1 cellular context compared by ENCODE assay signal in the genomic region with DNA sequence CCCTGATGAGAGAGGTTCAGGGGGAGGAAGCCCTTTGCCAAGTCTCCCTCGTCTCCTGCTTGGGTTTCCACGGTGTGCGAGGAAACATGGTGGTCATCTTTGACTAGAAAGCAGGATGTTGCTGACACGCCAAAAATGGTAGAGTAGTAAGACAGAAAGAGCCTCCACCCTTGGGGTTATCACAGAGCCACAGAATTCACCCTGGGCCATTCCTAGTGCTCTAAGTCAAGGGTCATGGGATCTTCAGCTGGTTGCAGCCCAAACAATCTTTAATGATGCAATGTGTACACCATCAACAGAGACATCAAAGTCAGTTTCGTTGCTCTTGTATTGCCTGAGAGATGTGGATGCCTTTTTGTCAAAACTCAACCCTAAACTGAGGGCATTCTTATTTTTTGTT.
A peak's percentile ranks its signal among the peaks of the same experiment; 100 is the strongest.
TF ChIP-seq lines count a peak whose summit lies in the region.

No MANE protein-coding gene starts in this region.

TF ChIP-seq in K562, 482 proteins besides CTCF, POLR2A, EP300 and RAD21 (continued from another document):
- TF ChIP-seq, protein P1, sequence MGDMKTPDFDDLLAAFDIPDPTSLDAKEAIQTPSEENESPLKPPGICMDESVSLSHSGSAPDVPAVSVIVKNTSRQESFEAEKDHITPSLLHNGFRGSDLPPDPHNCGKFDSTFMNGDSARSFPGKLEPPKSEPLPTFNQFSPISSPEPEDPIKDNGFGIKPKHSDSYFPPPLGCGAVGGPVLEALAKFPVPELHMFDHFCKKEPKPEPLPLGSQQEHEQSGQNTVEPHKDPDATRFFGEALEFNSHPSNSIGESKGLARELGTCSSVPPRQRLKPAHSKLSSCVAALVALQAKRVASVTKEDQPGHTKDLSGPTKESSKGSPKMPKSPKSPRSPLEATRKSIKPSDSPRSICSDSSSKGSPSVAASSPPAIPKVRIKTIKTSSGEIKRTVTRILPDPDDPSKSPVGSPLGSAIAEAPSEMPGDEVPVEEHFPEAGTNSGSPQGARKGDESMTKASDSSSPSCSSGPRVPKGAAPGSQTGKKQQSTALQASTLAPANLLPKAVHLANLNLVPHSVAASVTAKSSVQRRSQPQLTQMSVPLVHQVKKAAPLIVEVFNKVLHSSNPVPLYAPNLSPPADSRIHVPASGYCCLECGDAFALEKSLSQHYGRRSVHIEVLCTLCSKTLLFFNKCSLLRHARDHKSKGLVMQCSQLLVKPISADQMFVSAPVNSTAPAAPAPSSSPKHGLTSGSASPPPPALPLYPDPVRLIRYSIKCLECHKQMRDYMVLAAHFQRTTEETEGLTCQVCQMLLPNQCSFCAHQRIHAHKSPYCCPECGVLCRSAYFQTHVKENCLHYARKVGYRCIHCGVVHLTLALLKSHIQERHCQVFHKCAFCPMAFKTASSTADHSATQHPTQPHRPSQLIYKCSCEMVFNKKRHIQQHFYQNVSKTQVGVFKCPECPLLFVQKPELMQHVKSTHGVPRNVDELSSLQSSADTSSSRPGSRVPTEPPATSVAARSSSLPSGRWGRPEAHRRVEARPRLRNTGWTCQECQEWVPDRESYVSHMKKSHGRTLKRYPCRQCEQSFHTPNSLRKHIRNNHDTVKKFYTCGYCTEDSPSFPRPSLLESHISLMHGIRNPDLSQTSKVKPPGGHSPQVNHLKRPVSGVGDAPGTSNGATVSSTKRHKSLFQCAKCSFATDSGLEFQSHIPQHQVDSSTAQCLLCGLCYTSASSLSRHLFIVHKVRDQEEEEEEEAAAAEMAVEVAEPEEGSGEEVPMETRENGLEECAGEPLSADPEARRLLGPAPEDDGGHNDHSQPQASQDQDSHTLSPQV (IDR thresholded peaks at IDR 0.05) = 0 out of 2 replicates have a peak, but pooled peaks have one; percentile 41
- 0 out of 2 replicates have a peak, but pooled peaks have one; percentile 16 for TF ChIP-seq KLF6 (CRISPR knock-in tag; IDR thresholded peaks at IDR 0.05; ENCODE audit: borderline replicate concordance)
- 0 out of 2 replicates have a peak, but pooled peaks have one; percentile 30 for TF ChIP-seq NR4A1 (CRISPR knock-in tag; IDR thresholded peaks at IDR 0.05)
- no peak for TF ChIP-seq NR4A1 (tag; IDR thresholded peaks at IDR 0.05)
- TF ChIP-seq, protein P2, sequence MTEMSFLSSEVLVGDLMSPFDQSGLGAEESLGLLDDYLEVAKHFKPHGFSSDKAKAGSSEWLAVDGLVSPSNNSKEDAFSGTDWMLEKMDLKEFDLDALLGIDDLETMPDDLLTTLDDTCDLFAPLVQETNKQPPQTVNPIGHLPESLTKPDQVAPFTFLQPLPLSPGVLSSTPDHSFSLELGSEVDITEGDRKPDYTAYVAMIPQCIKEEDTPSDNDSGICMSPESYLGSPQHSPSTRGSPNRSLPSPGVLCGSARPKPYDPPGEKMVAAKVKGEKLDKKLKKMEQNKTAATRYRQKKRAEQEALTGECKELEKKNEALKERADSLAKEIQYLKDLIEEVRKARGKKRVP (CRISPR knock-in tag; IDR thresholded peaks at IDR 0.05) = peak; percentile 77
- no peak for TF ChIP-seq SMARCC2 (IDR thresholded peaks at IDR 0.05; ENCODE audit: low read depth)
- TF ChIP-seq, protein P3, sequence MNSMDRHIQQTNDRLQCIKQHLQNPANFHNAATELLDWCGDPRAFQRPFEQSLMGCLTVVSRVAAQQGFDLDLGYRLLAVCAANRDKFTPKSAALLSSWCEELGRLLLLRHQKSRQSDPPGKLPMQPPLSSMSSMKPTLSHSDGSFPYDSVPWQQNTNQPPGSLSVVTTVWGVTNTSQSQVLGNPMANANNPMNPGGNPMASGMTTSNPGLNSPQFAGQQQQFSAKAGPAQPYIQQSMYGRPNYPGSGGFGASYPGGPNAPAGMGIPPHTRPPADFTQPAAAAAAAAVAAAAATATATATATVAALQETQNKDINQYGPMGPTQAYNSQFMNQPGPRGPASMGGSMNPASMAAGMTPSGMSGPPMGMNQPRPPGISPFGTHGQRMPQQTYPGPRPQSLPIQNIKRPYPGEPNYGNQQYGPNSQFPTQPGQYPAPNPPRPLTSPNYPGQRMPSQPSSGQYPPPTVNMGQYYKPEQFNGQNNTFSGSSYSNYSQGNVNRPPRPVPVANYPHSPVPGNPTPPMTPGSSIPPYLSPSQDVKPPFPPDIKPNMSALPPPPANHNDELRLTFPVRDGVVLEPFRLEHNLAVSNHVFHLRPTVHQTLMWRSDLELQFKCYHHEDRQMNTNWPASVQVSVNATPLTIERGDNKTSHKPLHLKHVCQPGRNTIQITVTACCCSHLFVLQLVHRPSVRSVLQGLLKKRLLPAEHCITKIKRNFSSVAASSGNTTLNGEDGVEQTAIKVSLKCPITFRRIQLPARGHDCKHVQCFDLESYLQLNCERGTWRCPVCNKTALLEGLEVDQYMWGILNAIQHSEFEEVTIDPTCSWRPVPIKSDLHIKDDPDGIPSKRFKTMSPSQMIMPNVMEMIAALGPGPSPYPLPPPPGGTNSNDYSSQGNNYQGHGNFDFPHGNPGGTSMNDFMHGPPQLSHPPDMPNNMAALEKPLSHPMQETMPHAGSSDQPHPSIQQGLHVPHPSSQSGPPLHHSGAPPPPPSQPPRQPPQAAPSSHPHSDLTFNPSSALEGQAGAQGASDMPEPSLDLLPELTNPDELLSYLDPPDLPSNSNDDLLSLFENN (IDR thresholded peaks at IDR 0.05; ENCODE audit: low read depth in 2 of 2, low read length in 2 of 2) = no peak
- 0 out of 2 replicates have a peak, but pooled peaks have one; percentile 23 for TF ChIP-seq ZSCAN32 (CRISPR knock-in tag; IDR thresholded peaks at IDR 0.05)
- TF ChIP-seq CBFA2T3 (IDR thresholded peaks at IDR 0.05) = peak; percentile 59
- TF ChIP-seq MAFF (IDR thresholded peaks at IDR 0.05; ENCODE audit: low read length) = peak; percentile 50; the same call in 1 of the 2 replicates
- TF ChIP-seq ZNF589 (CRISPR knock-in tag; IDR thresholded peaks at IDR 0.05; ENCODE audit: low read depth) = peak; percentile 34; the same call in 1 of the 2 replicates
- TF ChIP-seq ZBTB17 (CRISPR knock-in tag; IDR thresholded peaks at IDR 0.05) = peak; percentile 51; the same call in 1 of the 2 replicates
- TF ChIP-seq NR2C1 (IDR thresholded peaks at IDR 0.05) = peak; percentile 61; the same call in 1 of the 2 replicates
- peak; percentile 87 for TF ChIP-seq NR2C1 (tag; IDR thresholded peaks at IDR 0.05)
- TF ChIP-seq RBBP5 (IDR thresholded peaks at IDR 0.05; ENCODE audit: borderline replicate concordance, insufficient read depth, low read length, poor library complexity, severe bottlenecking) = no peak
- TF ChIP-seq GTF2A2 (tag; IDR thresholded peaks at IDR 0.05) = no peak
- TF ChIP-seq, protein P4, sequence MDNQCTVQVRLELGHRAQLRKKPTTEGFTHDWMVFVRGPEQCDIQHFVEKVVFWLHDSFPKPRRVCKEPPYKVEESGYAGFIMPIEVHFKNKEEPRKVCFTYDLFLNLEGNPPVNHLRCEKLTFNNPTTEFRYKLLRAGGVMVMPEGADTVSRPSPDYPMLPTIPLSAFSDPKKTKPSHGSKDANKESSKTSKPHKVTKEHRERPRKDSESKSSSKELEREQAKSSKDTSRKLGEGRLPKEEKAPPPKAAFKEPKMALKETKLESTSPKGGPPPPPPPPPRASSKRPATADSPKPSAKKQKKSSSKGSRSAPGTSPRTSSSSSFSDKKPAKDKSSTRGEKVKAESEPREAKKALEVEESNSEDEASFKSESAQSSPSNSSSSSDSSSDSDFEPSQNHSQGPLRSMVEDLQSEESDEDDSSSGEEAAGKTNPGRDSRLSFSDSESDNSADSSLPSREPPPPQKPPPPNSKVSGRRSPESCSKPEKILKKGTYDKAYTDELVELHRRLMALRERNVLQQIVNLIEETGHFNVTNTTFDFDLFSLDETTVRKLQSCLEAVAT (IDR thresholded peaks at IDR 0.05) = no peak
- TF ChIP-seq, protein P5, sequence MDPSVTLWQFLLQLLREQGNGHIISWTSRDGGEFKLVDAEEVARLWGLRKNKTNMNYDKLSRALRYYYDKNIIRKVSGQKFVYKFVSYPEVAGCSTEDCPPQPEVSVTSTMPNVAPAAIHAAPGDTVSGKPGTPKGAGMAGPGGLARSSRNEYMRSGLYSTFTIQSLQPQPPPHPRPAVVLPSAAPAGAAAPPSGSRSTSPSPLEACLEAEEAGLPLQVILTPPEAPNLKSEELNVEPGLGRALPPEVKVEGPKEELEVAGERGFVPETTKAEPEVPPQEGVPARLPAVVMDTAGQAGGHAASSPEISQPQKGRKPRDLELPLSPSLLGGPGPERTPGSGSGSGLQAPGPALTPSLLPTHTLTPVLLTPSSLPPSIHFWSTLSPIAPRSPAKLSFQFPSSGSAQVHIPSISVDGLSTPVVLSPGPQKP (CRISPR knock-in tag; IDR thresholded peaks at IDR 0.05) = no peak
- TF ChIP-seq MCM2 (IDR thresholded peaks at IDR 0.05; ENCODE audit: low read depth) = no peak
- TF ChIP-seq TCF3 (CRISPR knock-in tag; IDR thresholded peaks at IDR 0.05) = peak; percentile 53
- TF ChIP-seq, protein P6, sequence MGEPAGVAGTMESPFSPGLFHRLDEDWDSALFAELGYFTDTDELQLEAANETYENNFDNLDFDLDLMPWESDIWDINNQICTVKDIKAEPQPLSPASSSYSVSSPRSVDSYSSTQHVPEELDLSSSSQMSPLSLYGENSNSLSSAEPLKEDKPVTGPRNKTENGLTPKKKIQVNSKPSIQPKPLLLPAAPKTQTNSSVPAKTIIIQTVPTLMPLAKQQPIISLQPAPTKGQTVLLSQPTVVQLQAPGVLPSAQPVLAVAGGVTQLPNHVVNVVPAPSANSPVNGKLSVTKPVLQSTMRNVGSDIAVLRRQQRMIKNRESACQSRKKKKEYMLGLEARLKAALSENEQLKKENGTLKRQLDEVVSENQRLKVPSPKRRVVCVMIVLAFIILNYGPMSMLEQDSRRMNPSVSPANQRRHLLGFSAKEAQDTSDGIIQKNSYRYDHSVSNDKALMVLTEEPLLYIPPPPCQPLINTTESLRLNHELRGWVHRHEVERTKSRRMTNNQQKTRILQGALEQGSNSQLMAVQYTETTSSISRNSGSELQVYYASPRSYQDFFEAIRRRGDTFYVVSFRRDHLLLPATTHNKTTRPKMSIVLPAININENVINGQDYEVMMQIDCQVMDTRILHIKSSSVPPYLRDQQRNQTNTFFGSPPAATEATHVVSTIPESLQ (CRISPR knock-in tag; IDR thresholded peaks at IDR 0.05) = no peak
- TF ChIP-seq CXXC5 (CRISPR knock-in tag; IDR thresholded peaks at IDR 0.05) = peak; percentile 33; the same call in 1 of the 2 replicates
- TF ChIP-seq, protein P7, sequence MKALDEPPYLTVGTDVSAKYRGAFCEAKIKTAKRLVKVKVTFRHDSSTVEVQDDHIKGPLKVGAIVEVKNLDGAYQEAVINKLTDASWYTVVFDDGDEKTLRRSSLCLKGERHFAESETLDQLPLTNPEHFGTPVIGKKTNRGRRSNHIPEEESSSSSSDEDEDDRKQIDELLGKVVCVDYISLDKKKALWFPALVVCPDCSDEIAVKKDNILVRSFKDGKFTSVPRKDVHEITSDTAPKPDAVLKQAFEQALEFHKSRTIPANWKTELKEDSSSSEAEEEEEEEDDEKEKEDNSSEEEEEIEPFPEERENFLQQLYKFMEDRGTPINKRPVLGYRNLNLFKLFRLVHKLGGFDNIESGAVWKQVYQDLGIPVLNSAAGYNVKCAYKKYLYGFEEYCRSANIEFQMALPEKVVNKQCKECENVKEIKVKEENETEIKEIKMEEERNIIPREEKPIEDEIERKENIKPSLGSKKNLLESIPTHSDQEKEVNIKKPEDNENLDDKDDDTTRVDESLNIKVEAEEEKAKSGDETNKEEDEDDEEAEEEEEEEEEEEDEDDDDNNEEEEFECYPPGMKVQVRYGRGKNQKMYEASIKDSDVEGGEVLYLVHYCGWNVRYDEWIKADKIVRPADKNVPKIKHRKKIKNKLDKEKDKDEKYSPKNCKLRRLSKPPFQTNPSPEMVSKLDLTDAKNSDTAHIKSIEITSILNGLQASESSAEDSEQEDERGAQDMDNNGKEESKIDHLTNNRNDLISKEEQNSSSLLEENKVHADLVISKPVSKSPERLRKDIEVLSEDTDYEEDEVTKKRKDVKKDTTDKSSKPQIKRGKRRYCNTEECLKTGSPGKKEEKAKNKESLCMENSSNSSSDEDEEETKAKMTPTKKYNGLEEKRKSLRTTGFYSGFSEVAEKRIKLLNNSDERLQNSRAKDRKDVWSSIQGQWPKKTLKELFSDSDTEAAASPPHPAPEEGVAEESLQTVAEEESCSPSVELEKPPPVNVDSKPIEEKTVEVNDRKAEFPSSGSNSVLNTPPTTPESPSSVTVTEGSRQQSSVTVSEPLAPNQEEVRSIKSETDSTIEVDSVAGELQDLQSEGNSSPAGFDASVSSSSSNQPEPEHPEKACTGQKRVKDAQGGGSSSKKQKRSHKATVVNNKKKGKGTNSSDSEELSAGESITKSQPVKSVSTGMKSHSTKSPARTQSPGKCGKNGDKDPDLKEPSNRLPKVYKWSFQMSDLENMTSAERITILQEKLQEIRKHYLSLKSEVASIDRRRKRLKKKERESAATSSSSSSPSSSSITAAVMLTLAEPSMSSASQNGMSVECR (CRISPR knock-in tag; IDR thresholded peaks at IDR 0.05) = no peak
- TF ChIP-seq KDM2B (CRISPR knock-in tag; IDR thresholded peaks at IDR 0.05) = no peak
- 0 out of 4 replicates have a peak, but pooled peaks of 1 of the 2 experiments have one; percentile 17 for TF ChIP-seq MAZ (CRISPR knock-in tag; conservative IDR thresholded peaks at IDR 0.05 in 1 of 2, IDR thresholded peaks at IDR 0.05 in 1 of 2)
- TF ChIP-seq ARID1B (IDR thresholded peaks at IDR 0.05) = peak; percentile 29; the same call in 1 of the 2 replicates
- TF ChIP-seq NR2C2 (CRISPR knock-in tag; IDR thresholded peaks at IDR 0.05) = peak; percentile 60; the same call in 1 of the 2 replicates
- TF ChIP-seq NR2C2 (tag; IDR thresholded peaks at IDR 0.05) = peak; percentile 83
- TF ChIP-seq SMAD3 (CRISPR knock-in tag; conservative IDR thresholded peaks at IDR 0.05) = 0 out of 2 replicates have a peak, but pooled peaks have one; percentile 13
- TF ChIP-seq CEBPB (tag; IDR thresholded peaks at IDR 0.05) = peak; percentile 56
- TF ChIP-seq, protein P8, sequence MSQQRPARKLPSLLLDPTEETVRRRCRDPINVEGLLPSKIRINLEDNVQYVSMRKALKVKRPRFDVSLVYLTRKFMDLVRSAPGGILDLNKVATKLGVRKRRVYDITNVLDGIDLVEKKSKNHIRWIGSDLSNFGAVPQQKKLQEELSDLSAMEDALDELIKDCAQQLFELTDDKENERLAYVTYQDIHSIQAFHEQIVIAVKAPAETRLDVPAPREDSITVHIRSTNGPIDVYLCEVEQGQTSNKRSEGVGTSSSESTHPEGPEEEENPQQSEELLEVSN (IDR thresholded peaks at IDR 0.05; ENCODE audit: borderline replicate concordance in 1 of 2, extremely low read depth in 1 of 2, insufficient read depth in 1 of 2, insufficient read length in 1 of 2, low read depth in 1 of 2, low read length in 1 of 2, poor library complexity in 1 of 2, severe bottlenecking in 1 of 2) = no peak
- no peak for TF ChIP-seq MBD2 (IDR thresholded peaks at IDR 0.05; ENCODE audit: borderline replicate concordance, low read depth)
- TF ChIP-seq GATAD2B (IDR thresholded peaks at IDR 0.05; ENCODE audit: borderline replicate concordance) = 0 out of 2 replicates have a peak, but pooled peaks have one; percentile 15
- TF ChIP-seq RCOR1 (IDR thresholded peaks at IDR 0.05; ENCODE audit: borderline replicate concordance in 1 of 2, low read depth in 2 of 2, low read length in 2 of 2) = 0 out of 4 replicates have a peak, but pooled peaks of 1 of the 2 experiments have one; percentile 14
- TF ChIP-seq, protein P9, sequence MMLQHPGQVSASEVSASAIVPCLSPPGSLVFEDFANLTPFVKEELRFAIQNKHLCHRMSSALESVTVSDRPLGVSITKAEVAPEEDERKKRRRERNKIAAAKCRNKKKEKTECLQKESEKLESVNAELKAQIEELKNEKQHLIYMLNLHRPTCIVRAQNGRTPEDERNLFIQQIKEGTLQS (IDR thresholded peaks at IDR 0.05) = peak; percentile 63
- TF ChIP-seq, protein P9 (CRISPR knock-in tag; conservative IDR thresholded peaks at IDR 0.05) = no peak
- peak; percentile 76 for TF ChIP-seq MAFG (tag; conservative IDR thresholded peaks at IDR 0.05)
